In genomic region chr3:172816968-172817367, GRCh38 we compare ENCODE assay signal across 9 cellular contexts.
"Had no signal": no experiment of that assay in that cellular context is flagged by ENCODE, and none has a peak within 500 bp of the region (broad histone marks: within the 10 kb centered on the region; RNA-seq: fewer than 3 reads in every experiment).

No MANE protein-coding gene starts in this region.

- H3K4me1 ChIP-seq: HAP-1 had no signal

- H3K9me3 ChIP-seq: HAP-1 had no signal

- H3K27ac ChIP-seq: GM23248 had no signal

- H2AFZ ChIP-seq: GM23248, GM23338 had no signal

- H3K9ac ChIP-seq: GM23248 had no signal

- DNase-seq: GOT3, H7, H9, HCEC 1CT, HFFc6 had no signal

- H3K4me3 ChIP-seq: GM23248, GM23338, HAP-1 had no signal

- ATAC-seq: GM23338, HCT116 had no signal

- H3K4me2 ChIP-seq: GM23338 had no signal
